Comparison of ENCODE assay signal across 1 cellular context in the genomic region with DNA sequence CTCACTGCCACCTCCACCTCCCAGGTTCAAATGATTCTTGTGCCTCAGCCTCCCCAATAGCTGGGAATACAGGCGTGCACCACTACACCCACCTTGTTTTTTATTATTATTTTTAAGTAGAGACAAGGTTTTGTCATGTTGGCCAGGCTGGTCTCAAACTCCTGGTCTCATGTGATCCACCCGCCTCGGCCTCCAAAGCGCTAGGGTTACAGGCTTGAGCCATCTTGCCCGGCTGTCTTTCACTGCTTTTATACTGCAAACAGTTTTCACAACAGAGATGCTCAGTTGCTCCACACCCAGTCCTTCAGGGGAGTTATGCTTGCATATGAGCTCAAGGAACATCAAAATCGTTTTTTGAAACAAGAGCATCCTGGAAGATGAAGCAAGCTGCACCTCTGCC.
TF ChIP-seq lines count a peak whose summit lies in the region.

No MANE protein-coding gene starts in this region.

TF ChIP-seq in WTC11, 78 proteins besides CTCF, POLR2A, EP300 and RAD21 (continued from another document):
- TF ChIP-seq, protein P1, sequence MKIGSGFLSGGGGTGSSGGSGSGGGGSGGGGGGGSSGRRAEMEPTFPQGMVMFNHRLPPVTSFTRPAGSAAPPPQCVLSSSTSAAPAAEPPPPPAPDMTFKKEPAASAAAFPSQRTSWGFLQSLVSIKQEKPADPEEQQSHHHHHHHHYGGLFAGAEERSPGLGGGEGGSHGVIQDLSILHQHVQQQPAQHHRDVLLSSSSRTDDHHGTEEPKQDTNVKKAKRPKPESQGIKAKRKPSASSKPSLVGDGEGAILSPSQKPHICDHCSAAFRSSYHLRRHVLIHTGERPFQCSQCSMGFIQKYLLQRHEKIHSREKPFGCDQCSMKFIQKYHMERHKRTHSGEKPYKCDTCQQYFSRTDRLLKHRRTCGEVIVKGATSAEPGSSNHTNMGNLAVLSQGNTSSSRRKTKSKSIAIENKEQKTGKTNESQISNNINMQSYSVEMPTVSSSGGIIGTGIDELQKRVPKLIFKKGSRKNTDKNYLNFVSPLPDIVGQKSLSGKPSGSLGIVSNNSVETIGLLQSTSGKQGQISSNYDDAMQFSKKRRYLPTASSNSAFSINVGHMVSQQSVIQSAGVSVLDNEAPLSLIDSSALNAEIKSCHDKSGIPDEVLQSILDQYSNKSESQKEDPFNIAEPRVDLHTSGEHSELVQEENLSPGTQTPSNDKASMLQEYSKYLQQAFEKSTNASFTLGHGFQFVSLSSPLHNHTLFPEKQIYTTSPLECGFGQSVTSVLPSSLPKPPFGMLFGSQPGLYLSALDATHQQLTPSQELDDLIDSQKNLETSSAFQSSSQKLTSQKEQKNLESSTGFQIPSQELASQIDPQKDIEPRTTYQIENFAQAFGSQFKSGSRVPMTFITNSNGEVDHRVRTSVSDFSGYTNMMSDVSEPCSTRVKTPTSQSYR (CRISPR knock-in tag; IDR thresholded peaks at IDR 0.05) = no peak
- no peak for TF ChIP-seq SMAD3 (CRISPR knock-in tag; IDR thresholded peaks at IDR 0.05; ENCODE audit: borderline replicate concordance)
